28 cellular contexts compared by ENCODE assay signal in the genomic region with DNA sequence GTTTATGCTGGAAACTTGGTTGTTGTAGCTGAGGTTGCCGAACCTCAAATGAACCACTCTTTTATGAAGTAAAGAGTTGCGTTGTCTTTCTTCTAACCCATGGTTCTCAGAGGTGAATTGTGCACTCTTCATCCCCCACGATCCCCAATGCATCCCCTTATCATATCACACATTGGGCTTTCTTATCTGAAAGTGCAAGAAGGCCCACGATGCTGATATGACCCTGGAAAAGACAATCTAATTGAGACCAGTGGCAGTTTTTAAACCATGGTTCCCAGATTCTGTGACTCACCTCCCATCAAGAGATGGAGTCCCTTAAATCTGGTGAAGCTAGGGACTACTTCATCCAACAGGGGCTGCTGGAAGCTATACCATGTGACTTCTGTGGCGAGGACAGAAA.
"Had no signal": no experiment of that assay in that cellular context is flagged by ENCODE, and none has a peak within 500 bp of the region (broad histone marks: within the 10 kb centered on the region; RNA-seq: fewer than 3 reads in every experiment).

No MANE protein-coding gene starts in this region.

- FAIRE-seq: urothelium cell line had no signal

- H3K36me3 Mint-ChIP-seq: stimulated activated effector memory CD8-positive, alpha-beta T cell treated with anti-CD3 and anti-CD28 coated beads, Interleukin-12 subunit alpha, Interleukin-12 subunit beta, amount 100 ng/mL, for 72 hours; stimulated activated memory B cell treated with anti-CD40 and anti-IgM and Interleukin-4, amounts not matched to agents 10 μg/mL and 1 μg/mL and 100 μg/mL, for 72 hours; stimulated activated naive B cell treated with anti-CD40 and anti-IgM and Interleukin-4, amounts not matched to agents 10 μg/mL and 1 μg/mL and 100 μg/mL, for 72 hours had no signal

- H3K27ac ChIP-seq: stomach, suprapubic skin, testis, thoracic aorta, thyroid gland, tibial artery, tibial nerve, transverse colon, upper lobe of left lung, upper lobe of right lung, uterus, vagina had no signal

- H3K9me3 ChIP-seq: suprapubic skin, testis, thoracic aorta, thyroid gland, transverse colon, upper lobe of right lung, uterus had no signal

- H3K4me1 ChIP-seq: stomach, transverse colon, upper lobe of right lung, uterus had no signal

- ATAC-seq: stimulated activated effector memory CD8-positive, alpha-beta T cell treated with anti-CD3 and anti-CD28 coated beads, Interleukin-12 subunit alpha, Interleukin-12 subunit beta, amount 100 ng/mL, for 72 hours; stimulated activated memory B cell treated with anti-CD40 and anti-IgM and Interleukin-4, amounts not matched to agents 10 μg/mL and 1 μg/mL and 100 μg/mL, for 72 hours; stimulated activated naive B cell treated with anti-CD40 and anti-IgM and Interleukin-4, amounts not matched to agents 10 μg/mL and 1 μg/mL and 100 μg/mL, for 72 hours; stimulated activated naive CD8-positive, alpha-beta T cell treated with anti-CD3 and anti-CD28 coated beads, Interleukin-15, amount 100 ng/mL, for 72 hours; stimulated activated naive CD8-positive, alpha-beta T cell treated with anti-CD3 and anti-CD28 coated beads, Interleukin-15, Interleukin-2, amounts not matched to agents 100 U/mL and 50 U/mL, for 24 hours; upper lobe of right lung had no signal

- H3K9me3 Mint-ChIP-seq: stimulated activated effector memory CD8-positive, alpha-beta T cell treated with anti-CD3 and anti-CD28 coated beads, Interleukin-12 subunit alpha, Interleukin-12 subunit beta, amount 100 ng/mL, for 72 hours; stimulated activated memory B cell treated with anti-CD40 and anti-IgM and Interleukin-4, amounts not matched to agents 10 μg/mL and 1 μg/mL and 100 μg/mL, for 72 hours had no signal

- H3K36me3 ChIP-seq: stomach, suprapubic skin, thoracic aorta, thyroid gland, tibial artery, tibial nerve, transverse colon, upper lobe of left lung, upper lobe of right lung, uterus, vagina had no signal

- DNase-seq: stimulated activated CD4-positive, alpha-beta T cell treated with anti-CD3 and anti-CD28 coated beads, Interleukin-2, amount 100 ng/mL, for 48 hours; stimulated activated CD4-positive, alpha-beta T cell treated with anti-CD3 and anti-CD28 coated beads, Interleukin-4, amount 100 ng/mL, for 1 hour; stimulated activated CD4-positive, alpha-beta T cell treated with anti-CD3 and anti-CD28 coated beads, Interleukin-4, amount 100 ng/mL, for 24 hours; stimulated activated CD4-positive, alpha-beta T cell treated with anti-CD3 and anti-CD28 coated beads, Interleukin-4, amount 100 ng/mL, for 4 hours; stimulated activated CD8-positive, alpha-beta memory T cell treated with anti-CD3 and anti-CD28 coated beads, Interleukin-4, amount 100 ng/mL, for 48 hours; stimulated activated naive B cell treated with anti-CD40 and anti-IgM and Interleukin-4, amounts not matched to agents 10 μg/mL and 1 μg/mL and 100 μg/mL, for 72 hours; stimulated activated naive CD4-positive, alpha-beta T cell; stimulated activated naive CD4-positive, alpha-beta T cell treated with Interleukin-2 at 50 U/mL for 16 hours; stimulated activated naive CD8-positive, alpha-beta T cell treated with anti-CD3 and anti-CD28 coated beads, Interleukin-15, amount 100 ng/mL, for 72 hours; stimulated activated naive CD8-positive, alpha-beta T cell treated with anti-CD3 and anti-CD28 coated beads, Interleukin-15, Interleukin-2, amounts not matched to agents 100 U/mL and 50 U/mL, for 24 hours; stomach; substantia nigra; testis; thyroid gland; tibial artery; transverse colon; upper lobe of left lung; upper lobe of right lung; uterus had no signal

- H3K27ac Mint-ChIP-seq: stimulated activated effector memory CD8-positive, alpha-beta T cell treated with anti-CD3 and anti-CD28 coated beads, Interleukin-12 subunit alpha, Interleukin-12 subunit beta, amount 100 ng/mL, for 72 hours; stimulated activated memory B cell treated with anti-CD40 and anti-IgM and Interleukin-4, amounts not matched to agents 10 μg/mL and 1 μg/mL and 100 μg/mL, for 72 hours; stimulated activated naive B cell treated with anti-CD40 and anti-IgM and Interleukin-4, amounts not matched to agents 10 μg/mL and 1 μg/mL and 100 μg/mL, for 72 hours; stimulated activated naive CD8-positive, alpha-beta T cell treated with anti-CD3 and anti-CD28 coated beads, Interleukin-15, amount 100 ng/mL, for 72 hours; stimulated activated naive CD8-positive, alpha-beta T cell treated with anti-CD3 and anti-CD28 coated beads, Interleukin-15, Interleukin-2, amounts not matched to agents 100 ng/mL and 50 ng/mL, for 24 hours; type B pancreatic cell had no signal

- H3K4me3 ChIP-seq: stomach, suprapubic skin, testis, thoracic aorta, thyroid gland, tibial artery, tibial nerve, transverse colon, upper lobe of left lung, upper lobe of right lung, uterus, vagina had no signal

- H3K4me1 Mint-ChIP-seq: stimulated activated effector memory CD8-positive, alpha-beta T cell treated with anti-CD3 and anti-CD28 coated beads, Interleukin-12 subunit alpha, Interleukin-12 subunit beta, amount 100 ng/mL, for 72 hours; stimulated activated memory B cell treated with anti-CD40 and anti-IgM and Interleukin-4, amounts not matched to agents 10 μg/mL and 1 μg/mL and 100 μg/mL, for 72 hours; stimulated activated naive B cell treated with anti-CD40 and anti-IgM and Interleukin-4, amounts not matched to agents 10 μg/mL and 1 μg/mL and 100 μg/mL, for 72 hours; stimulated activated naive CD8-positive, alpha-beta T cell treated with anti-CD3 and anti-CD28 coated beads, Interleukin-15, amount 100 ng/mL, for 72 hours had no signal

- H3K27me3 Mint-ChIP-seq: stimulated activated memory B cell treated with anti-CD40 and anti-IgM and Interleukin-4, amounts not matched to agents 10 μg/mL and 1 μg/mL and 100 μg/mL, for 72 hours; stimulated activated naive B cell treated with anti-CD40 and anti-IgM and Interleukin-4, amounts not matched to agents 10 μg/mL and 1 μg/mL and 100 μg/mL, for 72 hours had no signal

- H3K4me3 Mint-ChIP-seq: stimulated activated effector memory CD8-positive, alpha-beta T cell treated with anti-CD3 and anti-CD28 coated beads, Interleukin-12 subunit alpha, Interleukin-12 subunit beta, amount 100 ng/mL, for 72 hours; stimulated activated memory B cell treated with anti-CD40 and anti-IgM and Interleukin-4, amounts not matched to agents 10 μg/mL and 1 μg/mL and 100 μg/mL, for 72 hours; stimulated activated naive B cell treated with anti-CD40 and anti-IgM and Interleukin-4, amounts not matched to agents 10 μg/mL and 1 μg/mL and 100 μg/mL, for 72 hours; stimulated activated naive CD8-positive, alpha-beta T cell treated with anti-CD3 and anti-CD28 coated beads, Interleukin-15, amount 100 ng/mL, for 72 hours; stimulated activated naive CD8-positive, alpha-beta T cell treated with anti-CD3 and anti-CD28 coated beads, Interleukin-15, Interleukin-2, amounts not matched to agents 100 ng/mL and 50 ng/mL, for 24 hours; type B pancreatic cell had no signal

- H3K27me3 ChIP-seq: testis, thyroid gland, tibial nerve, transverse colon, upper lobe of left lung, upper lobe of right lung, vagina had no signal
